10 cellular contexts compared by ENCODE assay signal in genomic region chr22:46547179-46547882, GRCh38. TPM values are rescaled to one million over a fixed set of nuclear protein-coding genes. Genes with fewer than 3 reads are reported as not detected.
A peak's percentile ranks its signal among the peaks of the same experiment; 100 is the strongest.
DNase-seq lines count a peak whose midpoint lies in the region; ATAC-seq and TF ChIP-seq lines count a peak whose summit lies in the region.
"Had no signal": no experiment of that assay in that cellular context is flagged by ENCODE, and none has a peak within 500 bp of the region (broad histone marks: within the 10 kb centered on the region; RNA-seq: fewer than 3 reads in every experiment).

No MANE protein-coding gene starts in this region.

- no peaks in the 10 kb centered on the region for H3K9me3 ChIP-seq in upper lobe of right lung

- H3K27me3 ChIP-seq in upper lobe of right lung = no peaks in the 10 kb centered on the region

- ATAC-seq in upper lobe of right lung (peak; percentile 68), HG03565 (IDR thresholded peaks at IDR 0.05; ENCODE audit: unreplicated experiment) (no peak), HG02678 (IDR thresholded peaks at IDR 0.05; ENCODE audit: unreplicated experiment) (no peak)
- ATAC-seq: activated CD8-positive, alpha-beta memory T cell treated with anti-CD3 and anti-CD28 coated beads, Interleukin-2, amount 10 ng/mL, durations not matched to agents 7 days and 5 days had no signal

- peak overlapping the region; percentile 30 for H3K4me3 ChIP-seq in epithelial cell of proximal tubule (ENCODE audit: low read depth, low read length)
- no peak overlapping the region for H3K4me3 ChIP-seq in upper lobe of right lung

- DNase-seq in MV-4-11 (lab: John Stamatoyannopoulos, UW) = peak; percentile 57
- DNase-seq in epithelial cell of proximal tubule (ENCODE audit: low read depth) = peak; percentile 57
- DNase-seq in medulla oblongata (ENCODE audit: extremely low spot score) = peak; percentile 7
- DNase-seq in upper lobe of right lung = no peak
- no peak for DNase-seq in UCSD-AML1 (lab: John Stamatoyannopoulos, UW; ENCODE audit: unreplicated experiment)
- no peak for DNase-seq in NCI-H1092 treated with DMSO at 0.1 percent for 48 hours (lab: John Stamatoyannopoulos, UW)
- DNase-seq: activated CD8-positive, alpha-beta memory T cell treated with anti-CD3 and anti-CD28 coated beads, Interleukin-2, amount 10 ng/mL, durations not matched to agents 7 days and 5 days; NCI-H774 had no signal

- intact Hi-C loops in upper lobe of right lung (cut with DNase I) = no loop called here

- peak overlapping the region; percentile 82 for H3K27ac ChIP-seq in upper lobe of right lung

- peaks cover 35% of the 10 kb centered on the region for H3K4me1 ChIP-seq in upper lobe of right lung

- no peaks in the 10 kb centered on the region for H3K36me3 ChIP-seq in upper lobe of right lung

- TF ChIP-seq CTCF in epithelial cell of proximal tubule (conservative IDR thresholded peaks at IDR 0.05; ENCODE audit: low read depth, low read length) = no peak
- TF ChIP-seq CTCF in upper lobe of right lung (IDR thresholded peaks at IDR 0.05) = no peak

RNA-seq across cellular contexts. Expression of gene CELSR1, which starts 9.9 kb away (rescaled TPM):
- total RNA-seq in epithelial cell of proximal tubule (33.7 and 85.0 TPM in 2 replicates), upper lobe of right lung (53.5 TPM)

Comparison
In these comparisons a context has a peak if more than half of its experiments do, and no peak if none do; other contexts are left out.
1. DNase-seq: peak in MV-4-11 (single experiment), epithelial cell of proximal tubule (single experiment) and medulla oblongata (single experiment); none in upper lobe of right lung (single experiment), UCSD-AML1 (single experiment) and NCI-H1092 treated with DMSO at 0.1 percent for 48 hours (single experiment).